18 cellular contexts compared by ENCODE assay signal in genomic region chr9:27203783-27204182, GRCh38.
"Had no signal": no experiment of that assay in that cellular context is flagged by ENCODE, and none has a peak within 500 bp of the region (broad histone marks: within the 10 kb centered on the region; RNA-seq: fewer than 3 reads in every experiment).

No MANE protein-coding gene starts in this region.

- H3K36me3 ChIP-seq: left lung, right atrium auricular region, upper lobe of right lung, vagina had no signal

- H3K27me3 Mint-ChIP-seq: stimulated activated memory B cell treated with anti-CD40 and anti-IgM and Interleukin-4, amounts not matched to agents 10 μg/mL and 1 μg/mL and 100 μg/mL, for 72 hours had no signal

- H3K4me1 Mint-ChIP-seq: naive B cell; stimulated activated memory B cell treated with anti-CD40 and anti-IgM and Interleukin-4, amounts not matched to agents 10 μg/mL and 1 μg/mL and 100 μg/mL, for 72 hours; stimulated activated naive CD8-positive, alpha-beta T cell treated with anti-CD3 and anti-CD28 coated beads, Interleukin-15, amount 100 ng/mL, for 72 hours had no signal

- H3K27ac Mint-ChIP-seq: naive B cell; nephron; stimulated activated memory B cell treated with anti-CD40 and anti-IgM and Interleukin-4, amounts not matched to agents 10 μg/mL and 1 μg/mL and 100 μg/mL, for 72 hours; stimulated activated naive CD8-positive, alpha-beta T cell treated with anti-CD3 and anti-CD28 coated beads, Interleukin-15, amount 100 ng/mL, for 72 hours had no signal

- H3K36me3 Mint-ChIP-seq: naive B cell; stimulated activated memory B cell treated with anti-CD40 and anti-IgM and Interleukin-4, amounts not matched to agents 10 μg/mL and 1 μg/mL and 100 μg/mL, for 72 hours had no signal

- H3K27me3 ChIP-seq: heart right ventricle, left lung, right atrium auricular region, testis, tibial nerve, upper lobe of right lung, vagina had no signal

- H3K9me3 ChIP-seq: heart right ventricle, left lung, right atrium auricular region, testis, tibial nerve, upper lobe of right lung, vagina had no signal

- H3K9me3 Mint-ChIP-seq: naive B cell; nephron; stimulated activated memory B cell treated with anti-CD40 and anti-IgM and Interleukin-4, amounts not matched to agents 10 μg/mL and 1 μg/mL and 100 μg/mL, for 72 hours; stimulated activated naive CD8-positive, alpha-beta T cell treated with anti-CD3 and anti-CD28 coated beads, Interleukin-15, amount 100 ng/mL, for 72 hours had no signal

- H3K4me3 ChIP-seq: heart right ventricle, left lung, lung, right atrium auricular region, testis, tibial nerve, upper lobe of right lung, vagina had no signal

- ATAC-seq: esophagus mucosa; heart right ventricle; left lung; stimulated activated memory B cell treated with anti-CD40 and anti-IgM and Interleukin-4, amounts not matched to agents 10 μg/mL and 1 μg/mL and 100 μg/mL, for 72 hours; stimulated activated naive CD8-positive, alpha-beta T cell treated with anti-CD3 and anti-CD28 coated beads, Interleukin-15, amount 100 ng/mL, for 72 hours; upper lobe of right lung had no signal

- H3K4me3 Mint-ChIP-seq: naive B cell; nephron; stimulated activated memory B cell treated with anti-CD40 and anti-IgM and Interleukin-4, amounts not matched to agents 10 μg/mL and 1 μg/mL and 100 μg/mL, for 72 hours; stimulated activated naive CD8-positive, alpha-beta T cell treated with anti-CD3 and anti-CD28 coated beads, Interleukin-15, amount 100 ng/mL, for 72 hours had no signal

- H3K4me1 ChIP-seq: left lung, right atrium auricular region, testis, tibial nerve, upper lobe of right lung, vagina had no signal

- H3K27ac ChIP-seq: heart right ventricle, left lung, right atrium auricular region, testis, tibial nerve, upper lobe of right lung, vagina had no signal

- DNase-seq: cortex of kidney; effector memory CD4-positive, alpha-beta T cell; heart right ventricle; hypothalamus; left lung; midbrain; naive B cell; stimulated activated CD4-positive, alpha-beta T cell treated with anti-CD3 and anti-CD28 coated beads, Interleukin-4, amount 100 ng/mL, for 24 hours; stimulated activated naive CD8-positive, alpha-beta T cell treated with anti-CD3 and anti-CD28 coated beads, Interleukin-15, amount 100 ng/mL, for 72 hours; testis; upper lobe of right lung had no signal
